In the genomic region with DNA sequence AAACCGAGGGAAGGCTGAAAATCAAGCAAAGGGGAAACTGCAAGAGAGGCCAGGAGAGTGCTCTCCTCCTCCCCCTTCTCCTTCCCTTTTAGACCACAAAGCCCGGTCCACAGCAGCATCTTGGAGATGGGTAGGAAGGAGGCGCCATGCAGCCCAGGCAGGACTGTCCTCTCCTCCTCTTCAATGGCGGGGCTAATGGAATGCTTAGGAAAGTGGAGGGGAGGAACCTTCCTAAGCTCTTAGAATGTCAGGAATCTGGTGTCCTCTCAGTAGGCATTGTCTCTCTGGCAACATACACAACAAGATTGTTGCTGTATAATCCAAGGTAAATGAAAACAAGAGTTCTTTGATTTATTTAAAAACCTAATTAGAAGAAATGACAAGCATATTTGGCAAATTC, we compare ENCODE assay signal across 17 cellular contexts.
"Had no signal": no experiment of that assay in that cellular context is flagged by ENCODE, and none has a peak within 500 bp of the region (broad histone marks: within the 10 kb centered on the region; RNA-seq: fewer than 3 reads in every experiment).

No MANE protein-coding gene starts in this region.

- DNase-seq: activated B cell treated with CpG ODN at 0.5 μM for 24 hours; activated CD4-positive, alpha-beta T cell treated with anti-CD3 and anti-CD28 coated beads, Interleukin-2, amount 10 ng/mL, durations not matched to agents 24 days and 14 days; activated CD8-positive, alpha-beta memory T cell treated with anti-CD3 and anti-CD28 coated beads, Interleukin-2, amount 50 U/mL, for 48 hours; activated gamma-delta T cell treated with Interleukin-2 at 50 U/mL for 16 hours; activated T-cell treated with anti-CD3 and anti-CD28 coated beads, Interleukin-2, amount 50 U/mL, for 72 hours; brain microvascular endothelial cell; cortex of kidney; effector CD8-positive, alpha-beta T cell; gastrocnemius medialis; heart left ventricle; nephron progenitor cell; stimulated activated CD4-positive, alpha-beta T cell treated with anti-CD3 and anti-CD28 coated beads, Interleukin-1b, Interleukin-23, amount 100 ng/mL, for 48 hours; stomach; SW 1271; upper lobe of right lung had no signal

- H3K9me3 ChIP-seq: gastrocnemius medialis, heart left ventricle, stomach, thoracic aorta, upper lobe of right lung had no signal

- ATAC-seq: activated T-cell treated with anti-CD3 and anti-CD28 coated beads, Interleukin-2, amount 50 U/mL, for 72 hours; gastrocnemius medialis; heart left ventricle; sciatic nerve; upper lobe of right lung had no signal

- H3K27ac ChIP-seq: brain microvascular endothelial cell, gastrocnemius medialis, heart left ventricle, stomach, thoracic aorta, upper lobe of right lung had no signal

- H3K36me3 ChIP-seq: brain microvascular endothelial cell, gastrocnemius medialis, heart left ventricle, stomach, thoracic aorta, upper lobe of right lung had no signal

- H3K27me3 ChIP-seq: brain microvascular endothelial cell, gastrocnemius medialis, heart left ventricle, upper lobe of right lung had no signal

- H3K4me3 ChIP-seq: gastrocnemius medialis, heart left ventricle, stomach, thoracic aorta, upper lobe of right lung had no signal
